2 cellular contexts compared by ENCODE assay signal in the genomic region with DNA sequence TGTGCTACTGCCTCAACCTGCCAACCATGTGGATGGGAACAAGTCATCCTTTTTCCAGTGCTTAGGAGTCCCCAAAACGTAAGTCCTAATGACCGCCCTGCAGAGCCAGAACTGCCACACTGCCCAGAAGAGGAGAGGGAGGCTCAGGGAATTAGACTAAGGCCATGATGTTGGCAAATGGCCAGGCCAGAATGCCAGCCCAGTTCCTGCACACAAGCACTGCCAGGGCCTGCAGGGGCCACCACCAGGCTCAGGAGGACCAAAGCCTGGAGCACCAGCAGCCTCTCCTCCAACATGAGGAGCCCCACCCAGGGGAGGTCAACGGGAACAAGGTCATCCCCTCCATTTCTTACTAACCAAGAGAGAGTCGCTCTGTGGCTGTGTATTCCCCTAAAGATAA.
TF ChIP-seq lines count a peak whose summit lies in the region.

No MANE protein-coding gene starts in this region.

TF ChIP-seq in SK-N-SH, 30 proteins besides CTCF, POLR2A, EP300 and RAD21 (continued from another document):
- TF ChIP-seq, protein P1, sequence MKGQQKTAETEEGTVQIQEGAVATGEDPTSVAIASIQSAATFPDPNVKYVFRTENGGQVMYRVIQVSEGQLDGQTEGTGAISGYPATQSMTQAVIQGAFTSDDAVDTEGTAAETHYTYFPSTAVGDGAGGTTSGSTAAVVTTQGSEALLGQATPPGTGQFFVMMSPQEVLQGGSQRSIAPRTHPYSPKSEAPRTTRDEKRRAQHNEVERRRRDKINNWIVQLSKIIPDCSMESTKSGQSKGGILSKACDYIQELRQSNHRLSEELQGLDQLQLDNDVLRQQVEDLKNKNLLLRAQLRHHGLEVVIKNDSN (IDR thresholded peaks at IDR 0.05; ENCODE audit: borderline replicate concordance, low read depth): no peak
- TF ChIP-seq MXI1 (IDR thresholded peaks at IDR 0.05; ENCODE audit: low read depth, low read length) (no peak), FOXM1 (IDR thresholded peaks at IDR 0.05; ENCODE audit: low read depth) (no peak), IRF3 (IDR thresholded peaks at IDR 0.05; ENCODE audit: low read depth, low read length) (no peak), RXRA (IDR thresholded peaks at IDR 0.05; ENCODE audit: borderline replicate concordance, low read depth) (no peak), RFX5 (IDR thresholded peaks at IDR 0.05; ENCODE audit: low read length) (no peak), TAF1 (IDR thresholded peaks at IDR 0.05; ENCODE audit: borderline replicate concordance, low read depth, low read length) (no peak), ELF1 (IDR thresholded peaks at IDR 0.05) (no peak)
- TF ChIP-seq, protein P2, sequence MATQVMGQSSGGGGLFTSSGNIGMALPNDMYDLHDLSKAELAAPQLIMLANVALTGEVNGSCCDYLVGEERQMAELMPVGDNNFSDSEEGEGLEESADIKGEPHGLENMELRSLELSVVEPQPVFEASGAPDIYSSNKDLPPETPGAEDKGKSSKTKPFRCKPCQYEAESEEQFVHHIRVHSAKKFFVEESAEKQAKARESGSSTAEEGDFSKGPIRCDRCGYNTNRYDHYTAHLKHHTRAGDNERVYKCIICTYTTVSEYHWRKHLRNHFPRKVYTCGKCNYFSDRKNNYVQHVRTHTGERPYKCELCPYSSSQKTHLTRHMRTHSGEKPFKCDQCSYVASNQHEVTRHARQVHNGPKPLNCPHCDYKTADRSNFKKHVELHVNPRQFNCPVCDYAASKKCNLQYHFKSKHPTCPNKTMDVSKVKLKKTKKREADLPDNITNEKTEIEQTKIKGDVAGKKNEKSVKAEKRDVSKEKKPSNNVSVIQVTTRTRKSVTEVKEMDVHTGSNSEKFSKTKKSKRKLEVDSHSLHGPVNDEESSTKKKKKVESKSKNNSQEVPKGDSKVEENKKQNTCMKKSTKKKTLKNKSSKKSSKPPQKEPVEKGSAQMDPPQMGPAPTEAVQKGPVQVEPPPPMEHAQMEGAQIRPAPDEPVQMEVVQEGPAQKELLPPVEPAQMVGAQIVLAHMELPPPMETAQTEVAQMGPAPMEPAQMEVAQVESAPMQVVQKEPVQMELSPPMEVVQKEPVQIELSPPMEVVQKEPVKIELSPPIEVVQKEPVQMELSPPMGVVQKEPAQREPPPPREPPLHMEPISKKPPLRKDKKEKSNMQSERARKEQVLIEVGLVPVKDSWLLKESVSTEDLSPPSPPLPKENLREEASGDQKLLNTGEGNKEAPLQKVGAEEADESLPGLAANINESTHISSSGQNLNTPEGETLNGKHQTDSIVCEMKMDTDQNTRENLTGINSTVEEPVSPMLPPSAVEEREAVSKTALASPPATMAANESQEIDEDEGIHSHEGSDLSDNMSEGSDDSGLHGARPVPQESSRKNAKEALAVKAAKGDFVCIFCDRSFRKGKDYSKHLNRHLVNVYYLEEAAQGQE (IDR thresholded peaks at IDR 0.05; ENCODE audit: low read depth, low read length): no peak
- TF ChIP-seq, protein P3, sequence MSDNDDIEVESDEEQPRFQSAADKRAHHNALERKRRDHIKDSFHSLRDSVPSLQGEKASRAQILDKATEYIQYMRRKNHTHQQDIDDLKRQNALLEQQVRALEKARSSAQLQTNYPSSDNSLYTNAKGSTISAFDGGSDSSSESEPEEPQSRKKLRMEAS (IDR thresholded peaks at IDR 0.05; ENCODE audit: low read depth): no peak
TF ChIP-seq in SK-N-SH: peak in this region for 0.

TF ChIP-seq in SK-N-SH treated with all-trans-retinoic acid at 6 μM for 48 hours, 23 proteins besides CTCF, POLR2A, EP300 and RAD21 (continued from another document):
- TF ChIP-seq, protein P4, sequence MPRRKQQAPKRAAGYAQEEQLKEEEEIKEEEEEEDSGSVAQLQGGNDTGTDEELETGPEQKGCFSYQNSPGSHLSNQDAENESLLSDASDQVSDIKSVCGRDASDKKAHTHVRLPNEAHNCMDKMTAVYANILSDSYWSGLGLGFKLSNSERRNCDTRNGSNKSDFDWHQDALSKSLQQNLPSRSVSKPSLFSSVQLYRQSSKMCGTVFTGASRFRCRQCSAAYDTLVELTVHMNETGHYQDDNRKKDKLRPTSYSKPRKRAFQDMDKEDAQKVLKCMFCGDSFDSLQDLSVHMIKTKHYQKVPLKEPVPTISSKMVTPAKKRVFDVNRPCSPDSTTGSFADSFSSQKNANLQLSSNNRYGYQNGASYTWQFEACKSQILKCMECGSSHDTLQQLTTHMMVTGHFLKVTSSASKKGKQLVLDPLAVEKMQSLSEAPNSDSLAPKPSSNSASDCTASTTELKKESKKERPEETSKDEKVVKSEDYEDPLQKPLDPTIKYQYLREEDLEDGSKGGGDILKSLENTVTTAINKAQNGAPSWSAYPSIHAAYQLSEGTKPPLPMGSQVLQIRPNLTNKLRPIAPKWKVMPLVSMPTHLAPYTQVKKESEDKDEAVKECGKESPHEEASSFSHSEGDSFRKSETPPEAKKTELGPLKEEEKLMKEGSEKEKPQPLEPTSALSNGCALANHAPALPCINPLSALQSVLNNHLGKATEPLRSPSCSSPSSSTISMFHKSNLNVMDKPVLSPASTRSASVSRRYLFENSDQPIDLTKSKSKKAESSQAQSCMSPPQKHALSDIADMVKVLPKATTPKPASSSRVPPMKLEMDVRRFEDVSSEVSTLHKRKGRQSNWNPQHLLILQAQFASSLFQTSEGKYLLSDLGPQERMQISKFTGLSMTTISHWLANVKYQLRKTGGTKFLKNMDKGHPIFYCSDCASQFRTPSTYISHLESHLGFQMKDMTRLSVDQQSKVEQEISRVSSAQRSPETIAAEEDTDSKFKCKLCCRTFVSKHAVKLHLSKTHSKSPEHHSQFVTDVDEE (CRISPR knock-in tag; IDR thresholded peaks at IDR 0.05): no peak
- TF ChIP-seq POU6F1 (CRISPR knock-in tag; IDR thresholded peaks at IDR 0.05; ENCODE audit: borderline replicate concordance, low read depth): no peak
- TF ChIP-seq ISL1 (CRISPR knock-in tag; IDR thresholded peaks at IDR 0.05): no peak
- no peak for TF ChIP-seq CSDC2 (CRISPR knock-in tag; IDR thresholded peaks at IDR 0.05)
- no peak for TF ChIP-seq RARB (CRISPR knock-in tag; IDR thresholded peaks at IDR 0.05)
- TF ChIP-seq PPARA (CRISPR knock-in tag; IDR thresholded peaks at IDR 0.05; ENCODE audit: borderline replicate concordance): no peak
